In genomic region chr12:51441583-51441982, GRCh38 we compare ENCODE assay signal across 13 cellular contexts. TPM values are rescaled to one million over a fixed set of nuclear protein-coding genes. Genes with fewer than 3 reads are reported as not detected.
DNase-seq lines count a peak whose midpoint lies in the region; ATAC-seq and TF ChIP-seq lines count a peak whose summit lies in the region.
"Had no signal": no experiment of that assay in that cellular context is flagged by ENCODE, and none has a peak within 500 bp of the region (broad histone marks: within the 10 kb centered on the region; RNA-seq: fewer than 3 reads in every experiment).

No MANE protein-coding gene starts in this region.

- H3K4me1 Mint-ChIP-seq in activated CD4-positive, alpha-beta T cell treated with anti-CD3 and anti-CD28 coated beads for 36 hours = peaks cover 17% of the 10 kb centered on the region
- H3K4me1 Mint-ChIP-seq in activated T-helper 1 cell treated with anti-CD3 and anti-CD28 coated beads, Interleukin-12 subunit alpha, Interleukin-12 subunit beta, Interleukin-2, Interleukin-4 antibody, amounts not matched to agents 30 ng/mL and 10 ng/mL and 1 ng/mL, durations not matched to agents 14 hours and 24 hours and 36 hours (ENCODE audit: low read depth) = peaks cover 42% of the 10 kb centered on the region

- H3K36me3 Mint-ChIP-seq in activated CD4-positive, alpha-beta T cell treated with anti-CD3 and anti-CD28 coated beads for 36 hours (ENCODE audit: low read depth) = no peaks in the 10 kb centered on the region
- H3K36me3 Mint-ChIP-seq in activated T-helper 1 cell treated with anti-CD3 and anti-CD28 coated beads, Interleukin-12 subunit alpha, Interleukin-12 subunit beta, Interleukin-2, Interleukin-4 antibody, amounts not matched to agents 30 ng/mL and 10 ng/mL and 1 ng/mL, durations not matched to agents 14 hours and 24 hours and 36 hours (ENCODE audit: low read depth) = peaks cover 5% of the 10 kb centered on the region

- H3K4me3 Mint-ChIP-seq in activated CD4-positive, alpha-beta T cell treated with anti-CD3 and anti-CD28 coated beads for 36 hours = no peak overlapping the region
- H3K4me3 Mint-ChIP-seq in activated T-helper 1 cell treated with anti-CD3 and anti-CD28 coated beads, Interleukin-12 subunit alpha, Interleukin-12 subunit beta, Interleukin-2, Interleukin-4 antibody, amounts not matched to agents 30 ng/mL and 10 ng/mL and 1 ng/mL, durations not matched to agents 14 hours and 24 hours and 36 hours = no peak overlapping the region

- H3K9me3 ChIP-seq in smooth muscle cell (replicated peaks; ENCODE audit: low read depth) = no peaks in the 10 kb centered on the region
- no peaks in the 10 kb centered on the region for H3K9me3 ChIP-seq in right atrium auricular region
- H3K9me3 ChIP-seq in vagina = no peaks in the 10 kb centered on the region
- H3K9me3 ChIP-seq: A549, mucosa of descending colon had no signal

- H3K4me3 ChIP-seq in fibroblast of pulmonary artery (replicated peaks; ENCODE audit: low read depth, low read length) (no peak overlapping the region), smooth muscle cell (no peak overlapping the region), right atrium auricular region (no peak overlapping the region), vagina (no peak overlapping the region)
- H3K4me3 ChIP-seq: A549, mucosa of descending colon, skin epidermis had no signal

- no peaks in the 10 kb centered on the region for H3K79me2 ChIP-seq in smooth muscle cell (ENCODE audit: low read depth)

- 56% methylated on average over 3 of the region's 3 CpGs for WGBS in smooth muscle cell (ENCODE audit: low lambda C conversion rate)

- intact Hi-C loops in activated CD4-positive, alpha-beta T cell treated with anti-CD3 and anti-CD28 coated beads for 36 hours (cut with DNase I, micrococcal nuclease) = no loop called here
- intact Hi-C loops in activated T-helper 1 cell treated with anti-CD3 and anti-CD28 coated beads, Interleukin-12 subunit alpha, Interleukin-12 subunit beta, Interleukin-2, Interleukin-4 antibody, amounts not matched to agents 30 ng/mL and 10 ng/mL and 1 ng/mL, durations not matched to agents 14 hours and 24 hours and 36 hours (cut with micrococcal nuclease) = loop anchor here (5.0 kb wide), 1 partner anchor 41 kb away; no protein-coding TSS in a partner anchor
- intact Hi-C loops in vagina (cut with DNase I) = no loop called here

- TF ChIP-seq CTCF in fibroblast of pulmonary artery (IDR thresholded peaks at IDR 0.05; ENCODE audit: low read length, missing control alignments) = no peak
- no peak for TF ChIP-seq CTCF in smooth muscle cell (IDR thresholded peaks at IDR 0.05; ENCODE audit: borderline replicate concordance, insufficient read depth, poor library complexity, severe bottlenecking)
- no peak for TF ChIP-seq CTCF in right atrium auricular region (IDR thresholded peaks at IDR 0.05)
- TF ChIP-seq CTCF in vagina (IDR thresholded peaks at IDR 0.05) = no peak

- TF ChIP-seq POLR2A in vagina (IDR thresholded peaks at IDR 0.05) = no peak

- H3F3A ChIP-seq in smooth muscle cell (ENCODE audit: low read depth) = no peaks in the 10 kb centered on the region

- POLR2A ChIA-PET in activated CD4-positive, alpha-beta T cell treated with anti-CD3 and anti-CD28 coated beads for 36 hours (lab: Charles Lee) = no interaction called here

- no peaks in the 10 kb centered on the region for H3K27me3 Mint-ChIP-seq in activated CD4-positive, alpha-beta T cell treated with anti-CD3 and anti-CD28 coated beads for 36 hours
- H3K27me3 Mint-ChIP-seq in activated T-helper 1 cell treated with anti-CD3 and anti-CD28 coated beads, Interleukin-12 subunit alpha, Interleukin-12 subunit beta, Interleukin-2, Interleukin-4 antibody, amounts not matched to agents 30 ng/mL and 10 ng/mL and 1 ng/mL, durations not matched to agents 14 hours and 24 hours and 36 hours (ENCODE audit: insufficient read depth) = peaks cover 1% of the 10 kb centered on the region

- peak; percentile 14 for DNase-seq in activated CD4-positive, alpha-beta T cell treated with anti-CD3 and anti-CD28 coated beads for 36 hours
- DNase-seq in activated CD4-positive, alpha-beta T cell treated with anti-CD3 and anti-CD28 coated beads for 1 hour = no peak
- peak; percentile 1 for DNase-seq in activated T-helper 1 cell treated with anti-CD3 and anti-CD28 coated beads, Interleukin-12 subunit alpha, Interleukin-12 subunit beta, Interleukin-2, Interleukin-4 antibody, amounts not matched to agents 30 ng/mL and 10 ng/mL and 1 ng/mL, durations not matched to agents 14 hours and 24 hours and 36 hours (ENCODE audit: low spot score)
- DNase-seq in fibroblast of pulmonary artery (ENCODE audit: low read depth) (peak; percentile 81), smooth muscle cell (lab: John Stamatoyannopoulos, UW; ENCODE audit: unreplicated experiment) (no peak), right atrium auricular region (ENCODE audit: low spot score) (no peak), vagina (ENCODE audit: extremely low spot score in 2 of 2) (no peak), RKO (ENCODE audit: low spot score) (no peak)
- DNase-seq: mucosa of descending colon, RPMI8226 had no signal

- H3K4me1 ChIP-seq in smooth muscle cell (ENCODE audit: low read depth) (no peaks in the 10 kb centered on the region), right atrium auricular region (no peaks in the 10 kb centered on the region), vagina (no peaks in the 10 kb centered on the region)
- H3K4me1 ChIP-seq: A549 had no signal

- no peak overlapping the region for H3K9ac ChIP-seq in smooth muscle cell (ENCODE audit: low read depth)

- H3K27ac ChIP-seq in smooth muscle cell (ENCODE audit: low read depth) (peak overlapping the region; percentile 34), right atrium auricular region (no peak overlapping the region), vagina (no peak overlapping the region)
- H3K27ac ChIP-seq: A549, skin epidermis, VCaP had no signal

- H3K4me2 ChIP-seq in smooth muscle cell = no peak overlapping the region
- H3K4me2 ChIP-seq: A549 had no signal

- H3K27me3 ChIP-seq in smooth muscle cell (ENCODE audit: low read depth) (no peaks in the 10 kb centered on the region), right atrium auricular region (no peaks in the 10 kb centered on the region), vagina (no peaks in the 10 kb centered on the region)

- H2AFZ ChIP-seq in smooth muscle cell (ENCODE audit: low read depth) = no peak overlapping the region

- CTCF ChIA-PET in activated CD4-positive, alpha-beta T cell treated with anti-CD3 and anti-CD28 coated beads for 36 hours (lab: Charles Lee) = no interaction called here

- no peak overlapping the region for H3K27ac Mint-ChIP-seq in activated CD4-positive, alpha-beta T cell treated with anti-CD3 and anti-CD28 coated beads for 36 hours
- H3K27ac Mint-ChIP-seq in activated T-helper 1 cell treated with anti-CD3 and anti-CD28 coated beads, Interleukin-12 subunit alpha, Interleukin-12 subunit beta, Interleukin-2, Interleukin-4 antibody, amounts not matched to agents 30 ng/mL and 10 ng/mL and 1 ng/mL, durations not matched to agents 14 hours and 24 hours and 36 hours = no peak overlapping the region

- ATAC-seq in activated CD4-positive, alpha-beta T cell treated with anti-CD3 and anti-CD28 coated beads for 36 hours = peak; percentile 70
- ATAC-seq: A549, mucosa of descending colon had no signal

- H3K9me3 Mint-ChIP-seq in activated CD4-positive, alpha-beta T cell treated with anti-CD3 and anti-CD28 coated beads for 36 hours (ENCODE audit: low read depth) = no peaks in the 10 kb centered on the region
- no peaks in the 10 kb centered on the region for H3K9me3 Mint-ChIP-seq in activated T-helper 1 cell treated with anti-CD3 and anti-CD28 coated beads, Interleukin-12 subunit alpha, Interleukin-12 subunit beta, Interleukin-2, Interleukin-4 antibody, amounts not matched to agents 30 ng/mL and 10 ng/mL and 1 ng/mL, durations not matched to agents 14 hours and 24 hours and 36 hours

- H4K20me1 ChIP-seq in smooth muscle cell (ENCODE audit: low read depth) = no peaks in the 10 kb centered on the region

- H3K36me3 ChIP-seq in smooth muscle cell (ENCODE audit: low read depth) (no peaks in the 10 kb centered on the region), right atrium auricular region (no peaks in the 10 kb centered on the region), vagina (no peaks in the 10 kb centered on the region)

RNA-seq across cellular contexts. Expression of gene SLC4A8, which starts 17.0 kb away (rescaled TPM):
- 1 to 10 TPM; 1.7 to 2.0 TPM for total RNA-seq in activated CD4-positive, alpha-beta T cell treated with anti-CD3 and anti-CD28 coated beads for 36 hours
- total RNA-seq in activated T-helper 1 cell treated with anti-CD3 and anti-CD28 coated beads, Interleukin-12 subunit alpha, Interleukin-12 subunit beta, Interleukin-2, Interleukin-4 antibody, amounts not matched to agents 30 ng/mL and 10 ng/mL and 1 ng/mL, durations not matched to agents 14 hours and 24 hours and 36 hours = 2.4 and 2.6 TPM in 2 replicates
- total RNA-seq in smooth muscle cell = 2.2 and 5.2 TPM in 2 replicates
- 1.00 and 1.3 TPM in 2 replicates for polyA plus RNA-seq in smooth muscle cell
- 1 to 10 TPM in 1 of 2 donors, under 1 TPM in 1; 0.28 to 1.1 TPM for total RNA-seq in right atrium auricular region
- total RNA-seq in vagina = 0.74 TPM

RNA-seq across cellular contexts. Expression of gene GALNT6, which starts 50.4 kb away (rescaled TPM):
- total RNA-seq in activated CD4-positive, alpha-beta T cell treated with anti-CD3 and anti-CD28 coated beads for 36 hours = 10 to 100 TPM; 11.7 to 12.0 TPM
- 11.9 and 12.4 TPM in 2 replicates for total RNA-seq in activated T-helper 1 cell treated with anti-CD3 and anti-CD28 coated beads, Interleukin-12 subunit alpha, Interleukin-12 subunit beta, Interleukin-2, Interleukin-4 antibody, amounts not matched to agents 30 ng/mL and 10 ng/mL and 1 ng/mL, durations not matched to agents 14 hours and 24 hours and 36 hours
- total RNA-seq in smooth muscle cell (38.5 and 55.6 TPM in 2 replicates), right atrium auricular region (1 to 10 TPM; 1.3 to 2.8 TPM), vagina (12.5 TPM)
- polyA plus RNA-seq in smooth muscle cell = 7.8 and 31.2 TPM in 2 replicates

Comparison
In these comparisons a context has a peak if more than half of its experiments do, and no peak if none do; other contexts are left out.
1. DNase-seq: peak in activated CD4-positive, alpha-beta T cell treated with anti-CD3 and anti-CD28 coated beads for 36 hours (single experiment), activated T-helper 1 cell treated with anti-CD3 and anti-CD28 coated beads, Interleukin-12 subunit alpha, Interleukin-12 subunit beta, Interleukin-2, Interleukin-4 antibody, amounts not matched to agents 30 ng/mL and 10 ng/mL and 1 ng/mL, durations not matched to agents 14 hours and 24 hours and 36 hours (single experiment) and fibroblast of pulmonary artery (single experiment); none in activated CD4-positive, alpha-beta T cell treated with anti-CD3 and anti-CD28 coated beads for 1 hour (single experiment), smooth muscle cell (single experiment), right atrium auricular region (single experiment), vagina (0 of 2) and RKO (single experiment).